In genomic region chr18:26091047-26091630, GRCh38 we compare ENCODE assay signal across 1 cellular context.
TF ChIP-seq lines count a peak whose summit lies in the region.

No MANE protein-coding gene starts in this region.

TF ChIP-seq in HepG2, 621 proteins besides CTCF, POLR2A, EP300 and RAD21 (continued from another document and continues in another):
- TF ChIP-seq ZNF646 (CRISPR knock-in tag; IDR thresholded peaks at IDR 0.05) (no peak; the same call in 1 of the 2 replicates), ARNTL (CRISPR knock-in tag; IDR thresholded peaks at IDR 0.05) (no peak), RARA (CRISPR knock-in tag; IDR thresholded peaks at IDR 0.05) (no peak), MAFG (CRISPR knock-in tag; IDR thresholded peaks at IDR 0.05) (no peak), HBP1 (CRISPR knock-in tag; IDR thresholded peaks at IDR 0.05; ENCODE audit: low read depth) (no peak), NR2F2 (IDR thresholded peaks at IDR 0.05; ENCODE audit: borderline replicate concordance, low read depth) (no peak), ZNF850 (CRISPR knock-in tag; conservative IDR thresholded peaks at IDR 0.05) (no peak), PHF20 (CRISPR knock-in tag; IDR thresholded peaks at IDR 0.05) (0 out of 2 replicates have a peak, but pooled peaks have one; percentile 10), BCLAF1 (IDR thresholded peaks at IDR 0.05) (no peak), ZNF512 (CRISPR knock-in tag; IDR thresholded peaks at IDR 0.05) (no peak), ZNF501 (CRISPR knock-in tag; IDR thresholded peaks at IDR 0.05) (peak; percentile 92), ZFP36L1 (CRISPR knock-in tag; IDR thresholded peaks at IDR 0.05) (no peak), ZNF737 (CRISPR knock-in tag; IDR thresholded peaks at IDR 0.05; ENCODE audit: borderline replicate concordance) (no peak), SSRP1 (CRISPR knock-in tag; IDR thresholded peaks at IDR 0.05) (no peak), KLF15 (CRISPR knock-in tag; IDR thresholded peaks at IDR 0.05; ENCODE audit: borderline replicate concordance) (peak; percentile 82; the same call in 1 of the 2 replicates), FOSL1 (CRISPR knock-in tag; IDR thresholded peaks at IDR 0.05; ENCODE audit: borderline replicate concordance) (no peak), IRF2 (CRISPR knock-in tag; IDR thresholded peaks at IDR 0.05) (no peak), REPIN1 (CRISPR knock-in tag; IDR thresholded peaks at IDR 0.05; ENCODE audit: borderline replicate concordance, low read depth) (0 out of 2 replicates have a peak, but pooled peaks have one; percentile 41), ZNF260 (CRISPR knock-in tag; IDR thresholded peaks at IDR 0.05; ENCODE audit: borderline replicate concordance, low read depth) (no peak), EZH2 (conservative IDR thresholded peaks at IDR 0.05; ENCODE audit: low read depth, low read length) (no peak), KMT2B (CRISPR knock-in tag; IDR thresholded peaks at IDR 0.05) (no peak; the same call in 1 of the 2 replicates), SRSF9 (IDR thresholded peaks at IDR 0.05; ENCODE audit: borderline replicate concordance, insufficient read depth, low read depth, low read length, poor library complexity, severe bottlenecking) (no peak), MXD4 (CRISPR knock-in tag; IDR thresholded peaks at IDR 0.05) (0 out of 2 replicates have a peak, but pooled peaks have one; percentile 6), ZNF780A (CRISPR knock-in tag; IDR thresholded peaks at IDR 0.05) (no peak), MAFK (conservative IDR thresholded peaks at IDR 0.05 in 1 of 2, IDR thresholded peaks at IDR 0.05 in 1 of 2; ENCODE audit: low read length in 2 of 2) (no peak), CREBL2 (CRISPR knock-in tag; IDR thresholded peaks at IDR 0.05; ENCODE audit: borderline replicate concordance) (no peak; the same call in 1 of the 2 replicates), PLSCR1 (CRISPR knock-in tag; IDR thresholded peaks at IDR 0.05; ENCODE audit: borderline replicate concordance) (no peak), HOXA5 (CRISPR knock-in tag; IDR thresholded peaks at IDR 0.05) (no peak), AHDC1 (CRISPR knock-in tag; IDR thresholded peaks at IDR 0.05; ENCODE audit: borderline replicate concordance) (no peak), MIER3 (CRISPR knock-in tag; IDR thresholded peaks at IDR 0.05; ENCODE audit: borderline replicate concordance) (no peak), ZBTB25 (CRISPR knock-in tag; IDR thresholded peaks at IDR 0.05) (no peak; the same call in 1 of the 2 replicates), KLF11 (CRISPR knock-in tag; IDR thresholded peaks at IDR 0.05) (no peak), ZNF44 (CRISPR knock-in tag; IDR thresholded peaks at IDR 0.05) (peak; percentile 59; the same call in 1 of the 2 replicates), SAFB2 (CRISPR knock-in tag; IDR thresholded peaks at IDR 0.05; ENCODE audit: borderline replicate concordance, low read depth) (no peak), CREB1 (IDR thresholded peaks at IDR 0.05) (no peak), CREB1 (CRISPR knock-in tag; IDR thresholded peaks at IDR 0.05) (no peak; the same call in 1 of the 2 replicates), ZNF607 (CRISPR knock-in tag; IDR thresholded peaks at IDR 0.05; ENCODE audit: borderline replicate concordance) (peak; percentile 48; the same call in 1 of the 2 replicates), ZNF333 (CRISPR knock-in tag; IDR thresholded peaks at IDR 0.05; ENCODE audit: borderline replicate concordance) (no peak), KDM4B (CRISPR knock-in tag; IDR thresholded peaks at IDR 0.05) (no peak), ZFX (CRISPR knock-in tag; IDR thresholded peaks at IDR 0.05; ENCODE audit: low read depth) (no peak), YY1 (IDR thresholded peaks at IDR 0.05; ENCODE audit: insufficient read depth, insufficient replicate concordance, low read depth, low read length) (no peak), TP53 (CRISPR knock-in tag; conservative IDR thresholded peaks at IDR 0.05) (no peak), RBM39 (IDR thresholded peaks at IDR 0.05; ENCODE audit: low read depth, low read length, poor library complexity, severe bottlenecking) (no peak), FOXP1 (IDR thresholded peaks at IDR 0.05) (no peak), FOXP1 (CRISPR knock-in tag; IDR thresholded peaks at IDR 0.05) (no peak), ZNF660 (CRISPR knock-in tag; IDR thresholded peaks at IDR 0.05; ENCODE audit: borderline replicate concordance, low read depth) (no peak)
